ENCODE assay signal across 21 cellular contexts in genomic region chr19:1393841-1394240, GRCh38. TPM values are rescaled to one million over a fixed set of nuclear protein-coding genes. Genes with fewer than 3 reads are reported as not detected.
"Had no signal": no experiment of that assay in that cellular context is flagged by ENCODE, and none has a peak within 500 bp of the region (broad histone marks: within the 10 kb centered on the region; RNA-seq: fewer than 3 reads in every experiment).

No MANE protein-coding gene starts in this region.

- H3K9me3 ChIP-seq: ascending aorta, colonic mucosa, heart right ventricle, lower lobe of right lung, mucosa of descending colon, thoracic aorta, vagina had no signal

- H3K9me3 Mint-ChIP-seq: activated CD4-positive, alpha-beta memory T cell treated with anti-CD3 and anti-CD28 coated beads for 36 hours; activated naive CD4-positive, alpha-beta T cell treated with anti-CD3 and anti-CD28 coated beads, Interleukin-2, amount 50 U/mL, for 24 hours; central memory CD8-positive, alpha-beta T cell; endodermal cell; nephron progenitor cell; stimulated activated memory B cell treated with anti-CD40 and anti-IgM and Interleukin-4, amounts not matched to agents 10 μg/mL and 1 μg/mL and 100 μg/mL, for 72 hours; type B pancreatic cell had no signal

- H3K4me1 ChIP-seq: lower lobe of right lung had no signal

- H3K4me3 Mint-ChIP-seq: activated CD4-positive, alpha-beta memory T cell treated with anti-CD3 and anti-CD28 coated beads for 36 hours; activated naive CD4-positive, alpha-beta T cell treated with anti-CD3 and anti-CD28 coated beads, Interleukin-2, amount 50 U/mL, for 24 hours; central memory CD8-positive, alpha-beta T cell; endodermal cell; nephron progenitor cell; stimulated activated memory B cell treated with anti-CD40 and anti-IgM and Interleukin-4, amounts not matched to agents 10 μg/mL and 1 μg/mL and 100 μg/mL, for 72 hours; type B pancreatic cell had no signal

- H3K27ac Mint-ChIP-seq: activated CD4-positive, alpha-beta memory T cell treated with anti-CD3 and anti-CD28 coated beads for 36 hours; endodermal cell; stimulated activated memory B cell treated with anti-CD40 and anti-IgM and Interleukin-4, amounts not matched to agents 10 μg/mL and 1 μg/mL and 100 μg/mL, for 72 hours; type B pancreatic cell had no signal

- DNase-seq: activated CD4-positive, alpha-beta memory T cell treated with anti-CD3 and anti-CD28 coated beads for 36 hours; activated CD4-positive, alpha-beta T cell treated with anti-CD3 and anti-CD28 coated beads for 48 hours; activated gamma-delta T cell treated with Interleukin-2 at 50 U/mL for 16 hours; colonic mucosa; endodermal cell; heart right ventricle; islet precursor cell; lower lobe of right lung; mesendoderm; mucosa of descending colon; nephron progenitor cell; small intestine; stimulated activated CD4-positive, alpha-beta T cell treated with anti-CD3 and anti-CD28 coated beads, Interleukin-2, amount 100 ng/mL, for 24 hours; T-helper 2 cell had no signal

- H3K4me1 Mint-ChIP-seq: central memory CD8-positive, alpha-beta T cell; endodermal cell; nephron progenitor cell had no signal

- ATAC-seq: lower lobe of right lung, mucosa of descending colon had no signal

- H3K4me3 ChIP-seq: ascending aorta, colonic mucosa, heart right ventricle, lower lobe of right lung, mucosa of descending colon, thoracic aorta, vagina had no signal

- H3K27me3 Mint-ChIP-seq: activated CD4-positive, alpha-beta memory T cell treated with anti-CD3 and anti-CD28 coated beads for 36 hours; activated naive CD4-positive, alpha-beta T cell treated with anti-CD3 and anti-CD28 coated beads, Interleukin-2, amount 50 U/mL, for 24 hours; central memory CD8-positive, alpha-beta T cell; stimulated activated memory B cell treated with anti-CD40 and anti-IgM and Interleukin-4, amounts not matched to agents 10 μg/mL and 1 μg/mL and 100 μg/mL, for 72 hours; type B pancreatic cell had no signal

- FAIRE-seq: small intestine had no signal

- H3K27me3 ChIP-seq: ascending aorta, colonic mucosa, heart right ventricle, vagina had no signal

- H3K27ac ChIP-seq: ascending aorta, colonic mucosa, heart right ventricle, lower lobe of right lung, thoracic aorta, vagina had no signal

RNA-seq across cellular contexts. Expression of gene APC2, which starts 56.1 kb away (rescaled TPM):
- total RNA-seq: ascending aorta had no signal
